In the genomic region with DNA sequence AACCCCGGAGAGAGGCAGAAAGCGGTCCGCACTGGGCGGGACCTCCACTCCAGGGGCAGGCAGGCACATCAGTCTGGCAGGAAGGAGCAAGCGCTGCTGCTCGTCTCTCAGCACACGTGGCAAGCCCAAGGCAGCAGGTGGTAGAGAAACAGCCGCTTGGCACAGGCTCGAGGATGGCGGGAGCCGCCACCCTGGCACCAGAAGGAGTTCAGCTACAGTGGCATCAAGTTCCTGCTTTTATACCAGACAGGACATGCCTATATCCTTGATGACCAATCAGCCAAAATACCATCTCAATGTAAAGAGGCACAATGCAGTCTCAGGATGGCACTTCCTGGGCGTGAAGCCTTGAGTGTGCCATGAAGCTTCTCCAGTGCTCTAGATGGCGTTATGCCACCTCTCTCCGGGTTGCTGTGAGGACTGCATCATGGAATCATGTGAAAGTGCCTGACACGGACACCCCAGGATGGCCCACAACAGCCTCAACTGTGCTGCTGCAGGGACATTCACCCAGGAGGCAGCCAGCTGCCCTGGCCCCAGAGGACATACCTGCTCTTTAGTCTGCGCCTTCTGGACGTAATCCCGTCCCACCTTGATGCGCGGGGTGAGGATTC, we compare ENCODE assay signal across 11 cellular contexts.
DNase-seq lines count a peak whose midpoint lies in the region; ATAC-seq and TF ChIP-seq lines count a peak whose summit lies in the region.
"Had no signal": no experiment of that assay in that cellular context is flagged by ENCODE, and none has a peak within 500 bp of the region (broad histone marks: within the 10 kb centered on the region; RNA-seq: fewer than 3 reads in every experiment).

No MANE protein-coding gene starts in this region.

- H3K79me2 ChIP-seq in smooth muscle cell (ENCODE audit: low read depth) = peaks cover 83% of the 10 kb centered on the region

- H3K27me3 ChIP-seq in RWPE2 (ENCODE audit: insufficient read depth, poor library complexity, severe bottlenecking) (no peaks in the 10 kb centered on the region), foreskin keratinocyte (no peaks in the 10 kb centered on the region), smooth muscle cell (ENCODE audit: low read depth) (no peaks in the 10 kb centered on the region)

- DNase-seq in DMS79 treated with DMSO at 0.1 percent for 48 hours (lab: John Stamatoyannopoulos, UW) (peak; percentile 1), DMS79 (lab: John Stamatoyannopoulos, UW) (no peak), RWPE2 (ENCODE audit: low spot score) (no peak), foreskin keratinocyte (peak; percentile 25 to 67), smooth muscle cell (lab: John Stamatoyannopoulos, UW; ENCODE audit: unreplicated experiment) (no peak), DMS53 treated with DMSO at 0.1 percent for 48 hours (lab: John Stamatoyannopoulos, UW; ENCODE audit: unreplicated experiment) (no peak)
- DNase-seq in activated CD8-positive, alpha-beta memory T cell treated with anti-CD3 and anti-CD28 coated beads, Interleukin-2, amount 50 U/mL, for 4 hours = no peak
- DNase-seq: activated CD4-positive, CD25-positive, alpha-beta regulatory T cell treated with anti-CD3 and anti-CD28 coated beads, Interleukin-2, amount 50 U/mL, for 72 hours; NCI-H748 treated with DMSO at 0.1 percent for 48 hours had no signal

- H3K4me1 ChIP-seq in RWPE2 (ENCODE audit: insufficient read depth, poor library complexity, severe bottlenecking) = no peaks in the 10 kb centered on the region
- no peaks in the 10 kb centered on the region for H3K4me1 ChIP-seq in foreskin keratinocyte
- no peaks in the 10 kb centered on the region for H3K4me1 ChIP-seq in smooth muscle cell (ENCODE audit: low read depth)

- H3K4me3 ChIP-seq in RWPE2 (ENCODE audit: severe bottlenecking) (no peak overlapping the region), smooth muscle cell (no peak overlapping the region)
- H3K4me3 ChIP-seq: skin epidermis had no signal

- peak overlapping the region; percentile 100 for H3K27ac ChIP-seq in RWPE2 (ENCODE audit: poor library complexity, severe bottlenecking)
- no peak overlapping the region for H3K27ac ChIP-seq in foreskin keratinocyte
- H3K27ac ChIP-seq in smooth muscle cell (ENCODE audit: low read depth) = peak overlapping the region; percentile 23

- no peak overlapping the region for H3K9ac ChIP-seq in smooth muscle cell (ENCODE audit: low read depth)

- ATAC-seq in RWPE2 (ENCODE audit: low read depth) (peak; percentile 28), foreskin keratinocyte (peak; percentile 18), HG03097 (IDR thresholded peaks at IDR 0.05; ENCODE audit: low FRiP score, unreplicated experiment) (no peak)

- no peak overlapping the region for H2AFZ ChIP-seq in smooth muscle cell (ENCODE audit: low read depth)

- WGBS in smooth muscle cell (ENCODE audit: low lambda C conversion rate) = 90% methylated on average over 20 of the region's 20 CpGs

- peaks cover 64% of the 10 kb centered on the region for H3F3A ChIP-seq in smooth muscle cell (ENCODE audit: low read depth)

- no peaks in the 10 kb centered on the region for H3K9me3 ChIP-seq in RWPE2 (ENCODE audit: severe bottlenecking)
- H3K9me3 ChIP-seq in smooth muscle cell (replicated peaks; ENCODE audit: low read depth) = no peaks in the 10 kb centered on the region

- peaks cover 100% of the 10 kb centered on the region for H3K36me3 ChIP-seq in RWPE2 (ENCODE audit: low read depth)
- H3K36me3 ChIP-seq in smooth muscle cell (ENCODE audit: low read depth) = peaks cover 27% of the 10 kb centered on the region

- peaks cover 99% of the 10 kb centered on the region for H4K20me1 ChIP-seq in smooth muscle cell (ENCODE audit: low read depth)

- H3K4me2 ChIP-seq in smooth muscle cell = no peak overlapping the region

- no peak for TF ChIP-seq CTCF in RWPE2 (IDR thresholded peaks at IDR 0.05; ENCODE audit: poor library complexity, severe bottlenecking)
- peak; percentile 14 for TF ChIP-seq CTCF in foreskin keratinocyte (conservative IDR thresholded peaks at IDR 0.05)
- TF ChIP-seq CTCF in smooth muscle cell (IDR thresholded peaks at IDR 0.05; ENCODE audit: borderline replicate concordance, insufficient read depth, poor library complexity, severe bottlenecking) = no peak

Comparison
In these comparisons a context has a peak if more than half of its experiments do, and no peak if none do; other contexts are left out.
1. DNase-seq: peak in DMS79 treated with DMSO at 0.1 percent for 48 hours (single experiment) and foreskin keratinocyte (2 of 2); none in DMS79 (single experiment), RWPE2 (single experiment), smooth muscle cell (single experiment), activated CD8-positive, alpha-beta memory T cell treated with anti-CD3 and anti-CD28 coated beads, Interleukin-2, amount 50 U/mL, for 4 hours (single experiment) and DMS53 treated with DMSO at 0.1 percent for 48 hours (single experiment).